Comparison of ENCODE assay signal across 24 cellular contexts in the genomic region with DNA sequence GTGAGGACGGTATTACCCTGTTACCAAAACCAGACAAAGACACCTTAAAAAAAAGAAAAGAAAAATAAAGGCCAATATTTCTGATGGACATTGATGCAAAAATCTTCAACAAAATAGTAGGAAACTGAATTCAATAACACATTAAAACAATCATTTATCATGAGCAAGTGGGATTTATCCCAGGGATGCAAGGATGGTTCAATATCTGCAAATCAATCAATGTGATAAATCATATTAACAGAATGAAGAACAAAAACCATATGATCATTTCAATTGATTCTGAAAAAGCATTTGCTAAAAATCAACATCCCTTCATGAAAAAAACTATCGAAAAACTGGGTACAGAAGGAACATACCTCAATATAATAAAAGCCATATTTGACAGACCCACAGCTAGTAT. TPM values are rescaled to one million over a fixed set of nuclear protein-coding genes. Genes with fewer than 3 reads are reported as not detected.
DNase-seq lines count a peak whose midpoint lies in the region; ATAC-seq lines count a peak whose summit lies in the region.
"Had no signal": no experiment of that assay in that cellular context is flagged by ENCODE, and none has a peak within 500 bp of the region (broad histone marks: within the 10 kb centered on the region; RNA-seq: fewer than 3 reads in every experiment).

No MANE protein-coding gene starts in this region.

- no peak overlapping the region for H3K4me3 ChIP-seq in GM23248
- H3K4me3 ChIP-seq in adipocyte (ENCODE audit: low read length), result peak overlapping the region; percentile 16
- H3K4me3 ChIP-seq: BLaER1 had no signal

- H3K36me3 ChIP-seq in GM23248 (ENCODE audit: low read depth) (no peaks in the 10 kb centered on the region; the same call in 1 of the 2 replicates), adipocyte (ENCODE audit: control insufficient read depth, insufficient read depth, low read length, severe bottlenecking) (no peaks in the 10 kb centered on the region)
- H3K36me3 ChIP-seq: BE2C, BLaER1 had no signal

- H3K27me3 Mint-ChIP-seq in memory B cell, result no peaks in the 10 kb centered on the region
- H3K27me3 Mint-ChIP-seq: CD4-positive, alpha-beta memory T cell; CD4-positive, CD25-positive, alpha-beta regulatory T cell had no signal

- H4K20me1 ChIP-seq in GM23248 (ENCODE audit: insufficient read depth), result no peaks in the 10 kb centered on the region
- H4K20me1 ChIP-seq: BLaER1 had no signal

- ATAC-seq in memory B cell (ENCODE audit: low read depth) (no peak), GM19455 (IDR thresholded peaks at IDR 0.05; ENCODE audit: unreplicated experiment) (no peak), GM21381 (IDR thresholded peaks at IDR 0.05; ENCODE audit: unreplicated experiment) (no peak), HG02970 (IDR thresholded peaks at IDR 0.05; ENCODE audit: low FRiP score, unreplicated experiment) (no peak)

- H3K4me1 ChIP-seq in GM23248 (ENCODE audit: insufficient read depth) (no peaks in the 10 kb centered on the region), adipocyte (ENCODE audit: control insufficient read depth, insufficient read depth, low read length) (no peaks in the 10 kb centered on the region)
- H3K4me1 ChIP-seq: BE2C had no signal

- H3K27me3 ChIP-seq in GM23248 (replicated peaks; ENCODE audit: insufficient read depth), result no peaks in the 10 kb centered on the region
- no peaks in the 10 kb centered on the region for H3K27me3 ChIP-seq in adipocyte (replicated peaks; ENCODE audit: control insufficient read depth, insufficient read depth, low read length)
- H3K27me3 ChIP-seq: BE2C, BLaER1 had no signal

- peak overlapping the region; percentile 91 for H3K27ac Mint-ChIP-seq in memory B cell
- H3K27ac Mint-ChIP-seq: CD14-positive monocyte; CD4-positive, CD25-positive, alpha-beta regulatory T cell; CD8-positive, alpha-beta memory T cell had no signal

- no peaks in the 10 kb centered on the region for H3K79me2 ChIP-seq in GM23248 (ENCODE audit: insufficient read depth)

- H3K9me3 ChIP-seq in GM23248 (ENCODE audit: low read depth) (peaks cover 12% of the 10 kb centered on the region), adipocyte (ENCODE audit: control insufficient read depth, low read length) (peaks cover 32% of the 10 kb centered on the region)
- H3K9me3 ChIP-seq: BE2C had no signal

- in situ Hi-C loops in GM23248 (cut with MboI), result no loop called here

- H3K9ac ChIP-seq in GM23248, result no peak overlapping the region
- no peak overlapping the region for H3K9ac ChIP-seq in adipocyte (ENCODE audit: low read length)
- H3K9ac ChIP-seq: BLaER1 had no signal

- no peaks in the 10 kb centered on the region for H3K9me2 ChIP-seq in GM23248 (ENCODE audit: insufficient read depth)

- no peak overlapping the region for H2AFZ ChIP-seq in GM23248

- no peak overlapping the region for H3K4me2 ChIP-seq in GM23248 (ENCODE audit: unreplicated experiment)
- H3K4me2 ChIP-seq: BLaER1 had no signal

- H3F3A ChIP-seq in GM23248 (ENCODE audit: insufficient read depth), result no peaks in the 10 kb centered on the region

- peaks cover 19% of the 10 kb centered on the region for H3K4me1 Mint-ChIP-seq in memory B cell

- no peak overlapping the region for H3K27ac ChIP-seq in GM23248
- H3K27ac ChIP-seq: BLaER1 had no signal

- H3K36me3 Mint-ChIP-seq in memory B cell, result peaks cover 18% of the 10 kb centered on the region

- H3K9me3 Mint-ChIP-seq in memory B cell, result peaks cover 22% of the 10 kb centered on the region

- WGBS in GM23248 (ENCODE audit: low coverage in 1 of 2, low lambda C conversion rate in 2 of 2, missing lambda C conversion rate in 2 of 2), 2 experiments, result 96 to 97% methylated on average over 2 of the region's 2 CpGs

- peak; percentile 12 for DNase-seq in GM23248
- no peak for DNase-seq in adipocyte (ENCODE audit: low read depth)
- no peak for DNase-seq in memory B cell (ENCODE audit: low spot score in 2 of 2)
- no peak for DNase-seq in GM03348 (ENCODE audit: low spot score)
- DNase-seq: 8988T; ACHN; BE2C; C1 segment of cervical spinal cord; CD4-positive, alpha-beta memory T cell; CD4-positive, CD25-positive, alpha-beta regulatory T cell; CD8-positive, alpha-beta memory T cell; COR-L47; DMS 273 treated with DMSO at 0.1 percent for 48 hours; DMS153; DMS53; DMS79; DND-41; EL; GDM1 had no signal

- H3K4me3 Mint-ChIP-seq in memory B cell, result no peak overlapping the region
- H3K4me3 Mint-ChIP-seq: CD14-positive monocyte; CD4-positive, alpha-beta memory T cell; CD4-positive, CD25-positive, alpha-beta regulatory T cell; CD8-positive, alpha-beta memory T cell had no signal

RNA-seq across cellular contexts. Expression of gene ATP2B1, which starts 32.3 kb away (rescaled TPM):
- 34.5 and 42.4 TPM in 2 replicates for total RNA-seq in GM23248 (2014; rRNA removed; shearing (Covaris generic))
- polyA plus RNA-seq in GM23248 (2016; fragmentation: Nextera tagmentation; extraction: Ambion mirVana), result 78.5 and 80.1 TPM in 2 replicates
